In genomic region chr22:40418366-40419201, GRCh38 we compare ENCODE assay signal across 12 cellular contexts. TPM values are rescaled to one million over a fixed set of nuclear protein-coding genes. Genes with fewer than 3 reads are reported as not detected.
DNase-seq lines count a peak whose midpoint lies in the region; ATAC-seq lines count a peak whose summit lies in the region.
"Had no signal": no experiment of that assay in that cellular context is flagged by ENCODE, and none has a peak within 500 bp of the region (broad histone marks: within the 10 kb centered on the region; RNA-seq: fewer than 3 reads in every experiment).

No MANE protein-coding gene starts in this region.

- no peaks in the 10 kb centered on the region for H3K9me3 ChIP-seq in naive thymus-derived CD4-positive, alpha-beta T cell (ENCODE audit: control insufficient read depth in 2 of 3, low read length in 3 of 3)
- H3K9me3 ChIP-seq: MG63, upper lobe of left lung had no signal

- CTCF ChIA-PET in naive thymus-derived CD4-positive, alpha-beta T cell (lab: Charles Lee), result no interaction called here

- peak overlapping the region; percentile 49 for H3K27ac ChIP-seq in naive thymus-derived CD4-positive, alpha-beta T cell (ENCODE audit: low read depth, low read length)
- H3K27ac ChIP-seq: epithelial cell of prostate, upper lobe of left lung had no signal

- peak overlapping the region; percentile 10 for H3K27ac Mint-ChIP-seq in activated naive CD8-positive, alpha-beta T cell
- H3K27ac Mint-ChIP-seq in naive thymus-derived CD4-positive, alpha-beta T cell, result peak overlapping the region in 3 of 9 donors; percentile 12 to 62 (median 14)
- H3K27ac Mint-ChIP-seq in activated CD4-positive, alpha-beta T cell treated with anti-CD3 and anti-CD28 coated beads, Interleukin-2, amount 10 ng/mL, durations not matched to agents 24 days and 14 days, result no peak overlapping the region

- H3K4me3 Mint-ChIP-seq in activated naive CD8-positive, alpha-beta T cell, result no peak overlapping the region
- H3K4me3 Mint-ChIP-seq in naive thymus-derived CD4-positive, alpha-beta T cell, result no peak overlapping the region
- no peak overlapping the region for H3K4me3 Mint-ChIP-seq in activated CD4-positive, alpha-beta T cell treated with anti-CD3 and anti-CD28 coated beads, Interleukin-2, amount 10 ng/mL, durations not matched to agents 24 days and 14 days

- H3K36me3 Mint-ChIP-seq in activated naive CD8-positive, alpha-beta T cell, result no peaks in the 10 kb centered on the region
- H3K36me3 Mint-ChIP-seq in naive thymus-derived CD4-positive, alpha-beta T cell, result peaks cover 16 to 60% (median 24%) of the 10 kb centered on the region in 5 donors
- peaks cover 49% of the 10 kb centered on the region for H3K36me3 Mint-ChIP-seq in activated CD4-positive, alpha-beta T cell treated with anti-CD3 and anti-CD28 coated beads, Interleukin-2, amount 10 ng/mL, durations not matched to agents 24 days and 14 days (ENCODE audit: low read depth)

- no peak for ATAC-seq in naive thymus-derived CD4-positive, alpha-beta T cell
- no peak for ATAC-seq in GM19455 (IDR thresholded peaks at IDR 0.05; ENCODE audit: unreplicated experiment)

- peaks cover 44% of the 10 kb centered on the region for H3K4me1 Mint-ChIP-seq in activated naive CD8-positive, alpha-beta T cell (ENCODE audit: low read depth)
- H3K4me1 Mint-ChIP-seq in naive thymus-derived CD4-positive, alpha-beta T cell, result peaks cover 25 to 56% (median 45%) of the 10 kb centered on the region in 7 donors
- peaks cover 21% of the 10 kb centered on the region for H3K4me1 Mint-ChIP-seq in activated CD4-positive, alpha-beta T cell treated with anti-CD3 and anti-CD28 coated beads, Interleukin-2, amount 10 ng/mL, durations not matched to agents 24 days and 14 days

- intact Hi-C loops in naive thymus-derived CD4-positive, alpha-beta T cell (cut with micrococcal nuclease), result no loop called here
- intact Hi-C loops in activated CD4-positive, alpha-beta T cell treated with anti-CD3 and anti-CD28 coated beads, Interleukin-2, amount 10 ng/mL, durations not matched to agents 24 days and 14 days (cut with micrococcal nuclease), result no loop called here

- no peaks in the 10 kb centered on the region for H3K27me3 Mint-ChIP-seq in activated naive CD8-positive, alpha-beta T cell
- no peaks in the 10 kb centered on the region for H3K27me3 Mint-ChIP-seq in naive thymus-derived CD4-positive, alpha-beta T cell
- H3K27me3 Mint-ChIP-seq in activated CD4-positive, alpha-beta T cell treated with anti-CD3 and anti-CD28 coated beads, Interleukin-2, amount 10 ng/mL, durations not matched to agents 24 days and 14 days, result no peaks in the 10 kb centered on the region

- peaks cover 6 to 92% (median 37%) of the 10 kb centered on the region in 3 experiments for H3K36me3 ChIP-seq in naive thymus-derived CD4-positive, alpha-beta T cell (ENCODE audit: control insufficient read depth in 2 of 3, insufficient read depth in 3 of 3, low read length in 3 of 3)

- H3K4me3 ChIP-seq in naive thymus-derived CD4-positive, alpha-beta T cell (ENCODE audit: low read length), result no peak overlapping the region
- H3K4me3 ChIP-seq: MG63, upper lobe of left lung had no signal

- H3K27me3 ChIP-seq in naive thymus-derived CD4-positive, alpha-beta T cell (ENCODE audit: control insufficient read depth in 2 of 2, insufficient read depth in 2 of 2, low read length in 2 of 2), result no peaks in the 10 kb centered on the region
- H3K27me3 ChIP-seq: MG63, upper lobe of left lung had no signal

- POLR2A ChIA-PET in naive thymus-derived CD4-positive, alpha-beta T cell (lab: Charles Lee), result interaction anchor here (0.6 kb wide), 1 partner anchor 1032 kb away, joined by 3 read pairs; no protein-coding TSS in a partner anchor

- DNase-seq in COR-L47 (lab: John Stamatoyannopoulos, UW) (peak; percentile 50), NCI-H1417 treated with DMSO at 0.1 percent for 48 hours (lab: John Stamatoyannopoulos, UW) (peak; percentile 25), activated gamma-delta T cell treated with Interleukin-2 at 50 U/mL for 16 hours (no peak), ecto neural progenitor cell (ENCODE audit: low spot score) (no peak)
- DNase-seq in naive thymus-derived CD4-positive, alpha-beta T cell, result no peak
- no peak for DNase-seq in activated CD4-positive, alpha-beta T cell treated with anti-CD3 and anti-CD28 coated beads, Interleukin-2, amount 10 ng/mL, durations not matched to agents 24 days and 14 days
- DNase-seq: activated CD4-positive, alpha-beta T cell treated with anti-CD3 and anti-CD28 coated beads for 1 hour; MG63 had no signal

- no peaks in the 10 kb centered on the region for H3K9me3 Mint-ChIP-seq in activated naive CD8-positive, alpha-beta T cell (ENCODE audit: low read depth)
- H3K9me3 Mint-ChIP-seq in naive thymus-derived CD4-positive, alpha-beta T cell, result peaks cover 0 to 5% (median 0%) of the 10 kb centered on the region in 11 donors
- H3K9me3 Mint-ChIP-seq in activated CD4-positive, alpha-beta T cell treated with anti-CD3 and anti-CD28 coated beads, Interleukin-2, amount 10 ng/mL, durations not matched to agents 24 days and 14 days, result no peaks in the 10 kb centered on the region

- H3K4me1 ChIP-seq in naive thymus-derived CD4-positive, alpha-beta T cell (ENCODE audit: control insufficient read depth in 2 of 2, insufficient read depth in 2 of 2, low read length in 2 of 2), result peaks cover 0 to 16% of the 10 kb centered on the region in 2 donors

RNA-seq across cellular contexts. Expression of gene SGSM3, which starts 48.2 kb away (rescaled TPM):
- total RNA-seq in naive thymus-derived CD4-positive, alpha-beta T cell, result 100 to 1,000 TPM in 2 of 5 experiments, 10 to 100 TPM in 3; 75.2 to 114 (median 91.1) TPM
- 10 to 100 TPM; 52.1 to 61.2 TPM for polyA plus RNA-seq in naive thymus-derived CD4-positive, alpha-beta T cell
- 38.0 and 45.5 TPM in 2 replicates for total RNA-seq in activated CD4-positive, alpha-beta T cell treated with anti-CD3 and anti-CD28 coated beads, Interleukin-2, amount 10 ng/mL, durations not matched to agents 24 days and 14 days

Comparison
In these comparisons a context has a peak if more than half of its experiments do, and no peak if none do; other contexts are left out.
1. DNase-seq: peak in COR-L47 (single experiment) and NCI-H1417 treated with DMSO at 0.1 percent for 48 hours (single experiment); none in naive thymus-derived CD4-positive, alpha-beta T cell (0 of 9), activated CD4-positive, alpha-beta T cell treated with anti-CD3 and anti-CD28 coated beads, Interleukin-2, amount 10 ng/mL, durations not matched to agents 24 days and 14 days (single experiment), activated gamma-delta T cell treated with Interleukin-2 at 50 U/mL for 16 hours (single experiment) and ecto neural progenitor cell (single experiment).